8 cellular contexts compared by ENCODE assay signal in the genomic region with DNA sequence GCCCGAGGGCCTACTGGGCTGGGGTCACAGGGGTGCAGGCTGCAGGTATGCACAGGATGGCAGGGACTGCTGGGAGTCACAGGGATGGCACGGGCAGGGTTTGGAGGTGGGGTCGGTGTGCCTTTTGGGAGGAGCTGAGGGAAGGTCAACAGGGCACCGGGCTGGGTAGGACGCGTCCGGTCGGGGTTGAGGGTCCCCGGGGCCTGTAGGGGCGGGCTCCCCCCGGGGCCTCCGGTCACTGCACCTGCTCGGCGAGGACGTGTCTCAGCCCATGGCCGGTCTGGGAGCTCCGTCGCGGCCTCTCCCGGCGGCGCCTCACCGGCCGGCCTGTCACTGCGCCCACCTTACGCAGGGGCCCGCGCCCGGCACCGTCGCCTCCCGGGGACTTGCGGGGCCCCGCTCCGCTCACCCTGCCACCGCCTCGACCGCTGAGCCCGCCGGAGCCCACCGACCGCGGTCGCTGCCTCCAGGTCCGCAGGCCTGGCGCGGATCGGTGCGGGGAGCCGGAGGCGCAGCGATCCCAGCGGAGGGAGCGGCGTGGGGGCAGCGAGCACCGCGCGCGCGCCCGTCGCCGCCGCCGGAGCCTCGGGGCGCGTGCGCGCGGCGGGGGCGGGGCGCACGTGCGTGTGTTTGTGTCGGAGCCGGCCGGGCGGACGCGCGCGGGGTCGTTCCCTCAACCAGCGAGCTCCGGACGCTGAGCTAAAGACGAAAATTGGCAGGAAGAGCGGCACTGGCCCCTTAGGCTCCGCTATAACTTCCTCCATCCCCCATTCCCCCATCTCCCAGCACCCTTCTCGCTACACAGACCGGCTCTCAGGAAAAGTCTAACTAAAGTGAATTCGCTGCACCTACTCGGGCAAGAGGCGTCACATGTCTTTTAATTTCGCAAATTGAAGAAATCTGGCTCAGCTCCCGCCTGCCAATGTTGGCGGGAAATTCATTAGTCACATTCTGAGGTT. TPM values are rescaled to one million over a fixed set of nuclear protein-coding genes. Genes with fewer than 3 reads are reported as not detected.
DNase-seq lines count a peak whose midpoint lies in the region; ATAC-seq and TF ChIP-seq lines count a peak whose summit lies in the region.

A gene with protein sequence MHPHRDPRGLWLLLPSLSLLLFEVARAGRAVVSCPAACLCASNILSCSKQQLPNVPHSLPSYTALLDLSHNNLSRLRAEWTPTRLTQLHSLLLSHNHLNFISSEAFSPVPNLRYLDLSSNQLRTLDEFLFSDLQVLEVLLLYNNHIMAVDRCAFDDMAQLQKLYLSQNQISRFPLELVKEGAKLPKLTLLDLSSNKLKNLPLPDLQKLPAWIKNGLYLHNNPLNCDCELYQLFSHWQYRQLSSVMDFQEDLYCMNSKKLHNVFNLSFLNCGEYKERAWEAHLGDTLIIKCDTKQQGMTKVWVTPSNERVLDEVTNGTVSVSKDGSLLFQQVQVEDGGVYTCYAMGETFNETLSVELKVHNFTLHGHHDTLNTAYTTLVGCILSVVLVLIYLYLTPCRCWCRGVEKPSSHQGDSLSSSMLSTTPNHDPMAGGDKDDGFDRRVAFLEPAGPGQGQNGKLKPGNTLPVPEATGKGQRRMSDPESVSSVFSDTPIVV (minus strand): TSS at position 552 of the 959 bp plus-strand sequence. CDS start 815 bp downstream, outside the sequence.

- TF ChIP-seq CTCF in OCI-LY1 (IDR thresholded peaks at IDR 0.05; ENCODE audit: low read length), result no peak
- TF ChIP-seq CTCF in fibroblast of pulmonary artery (IDR thresholded peaks at IDR 0.05; ENCODE audit: low read length, missing control alignments), result no peak
- TF ChIP-seq CTCF in neural crest cell (conservative IDR thresholded peaks at IDR 0.05), result no peak
- TF ChIP-seq CTCF in transverse colon (IDR thresholded peaks at IDR 0.05), result no peak

- intact Hi-C loops in transverse colon (cut with DNase I; ENCODE audit: low total_unique reads), result no loop called here

- in situ Hi-C loops in transverse colon (cut with MboI; ENCODE audit: low pct_ligation_motif_present in 1 of 4, low pct_unique_long_range_greater_than_20kb in 1 of 4, low sequenced_read_pairs in 3 of 4), result no loop called here

- H3K4me3 ChIP-seq in OCI-LY1 (ENCODE audit: low read depth, low read length, poor library complexity, severe bottlenecking), result peak within 1 kb of the TSS; percentile 69
- H3K4me3 ChIP-seq in fibroblast of pulmonary artery (replicated peaks; ENCODE audit: low read depth, low read length), result peak within 1 kb of the TSS; percentile 63
- peak within 1 kb of the TSS; percentile 61 to 71 (median 67) for H3K4me3 ChIP-seq in transverse colon

- no peaks in the 10 kb centered on the region for H3K79me2 ChIP-seq in OCI-LY1 (ENCODE audit: insufficient read depth, low read length)

- H3K27ac Mint-ChIP-seq in neural crest cell (ENCODE audit: unreplicated experiment), result peak within 1 kb of the TSS; percentile 87

- peak; percentile 37 for ATAC-seq in HG02610 (IDR thresholded peaks at IDR 0.05; ENCODE audit: unreplicated experiment)

- H3K27ac ChIP-seq in OCI-LY1 (ENCODE audit: low read depth, low read length, poor library complexity, severe bottlenecking), result no peak within 1 kb of the TSS
- peak within 1 kb of the TSS; percentile 41 to 66 (median 57) for H3K27ac ChIP-seq in transverse colon

- H3K27me3 Mint-ChIP-seq in neural crest cell (ENCODE audit: low read depth), result peaks cover 30% of the 10 kb centered on the region

- H3K4me1 Mint-ChIP-seq in neural crest cell, result peaks cover 20% of the 10 kb centered on the region

- DNase-seq in DMS53 treated with DMSO at 0.1 percent for 48 hours (lab: John Stamatoyannopoulos, UW; ENCODE audit: unreplicated experiment) (peak; percentile 25), fibroblast of pulmonary artery (ENCODE audit: low read depth) (peak; percentile 42), neural crest cell (ENCODE audit: low read depth, low spot score) (peak; percentile 62), transverse colon (peak; percentile 65), COLO829 (ENCODE audit: low spot score) (no peak)
- DNase-seq in activated T-helper 1 cell treated with anti-CD3 and anti-CD28 coated beads, Interleukin-2, amount 50 U/mL, for 16 hours (ENCODE audit: low read depth in 1 of 2, low spot score in 1 of 2), result peak; percentile 48 to 49

- H4K20me1 ChIP-seq in OCI-LY1 (ENCODE audit: insufficient read depth, low read length), result no peaks in the 10 kb centered on the region

- H3K4me2 ChIP-seq in OCI-LY1 (ENCODE audit: low read length), result peak within 1 kb of the TSS; percentile 93

- 0 to 2% methylated on average over 2 to 81 of the region's 100 CpGs for WGBS in transverse colon (ENCODE audit: low coverage in 1 of 2), 2 donors

- H3K36me3 ChIP-seq in OCI-LY1 (ENCODE audit: insufficient read depth, low read length) (no peaks in the 10 kb centered on the region), transverse colon (no peaks in the 10 kb centered on the region)

- peak within 1 kb of the TSS; percentile 66 for H3K9ac ChIP-seq in OCI-LY1 (ENCODE audit: low read length)

- H3K4me3 Mint-ChIP-seq in neural crest cell, result peak within 1 kb of the TSS; percentile 88

- no peak for TF ChIP-seq EP300 in transverse colon (IDR thresholded peaks at IDR 0.05; ENCODE audit: low read depth)

- no peak within 1 kb of the TSS for H2AFZ ChIP-seq in OCI-LY1 (ENCODE audit: low read length)

- no peaks in the 10 kb centered on the region for H3K9me2 ChIP-seq in OCI-LY1 (ENCODE audit: low read depth, low read length)

- no peak for TF ChIP-seq POLR2A in transverse colon (IDR thresholded peaks at IDR 0.05)

- no peaks in the 10 kb centered on the region for H3K36me3 Mint-ChIP-seq in neural crest cell (ENCODE audit: low read depth)

- peaks cover 11% of the 10 kb centered on the region for H3K4me1 ChIP-seq in OCI-LY1 (ENCODE audit: insufficient read depth, low read length, severe bottlenecking)
- H3K4me1 ChIP-seq in transverse colon, result peaks cover 11 to 14% (median 12%) of the 10 kb centered on the region in 4 donors

- no peaks in the 10 kb centered on the region for H3K9me3 Mint-ChIP-seq in neural crest cell

- H3K27me3 ChIP-seq in OCI-LY1 (ENCODE audit: insufficient read depth, low read length) (peaks cover 5% of the 10 kb centered on the region; the same call in 1 of the 2 replicates), transverse colon (no peaks in the 10 kb centered on the region)

- H3F3A ChIP-seq in OCI-LY1 (ENCODE audit: insufficient read depth, low read length), result no peaks in the 10 kb centered on the region

- H3K9me3 ChIP-seq in OCI-LY1 (ENCODE audit: low read length) (no peaks in the 10 kb centered on the region), transverse colon (no peaks in the 10 kb centered on the region)

RNA-seq across cellular contexts. Expression of the gene that starts here (rescaled TPM):
- total RNA-seq in neural crest cell (6.1 and 7.2 TPM in 2 replicates), transverse colon (1 to 10 TPM in 2 of 4 donors, under 1 TPM in 2; 0.60 to 8.1 (median 3.5) TPM)
